Comparison of ENCODE assay signal across 23 cellular contexts in genomic region chr2:162435157-162435556, GRCh38.
"Had no signal": no experiment of that assay in that cellular context is flagged by ENCODE, and none has a peak within 500 bp of the region (broad histone marks: within the 10 kb centered on the region; RNA-seq: fewer than 3 reads in every experiment).

No MANE protein-coding gene starts in this region.

- DNase-seq: naive thymus-derived CD4-positive, alpha-beta T cell; natural killer cell; occipital lobe; ovary; psoas muscle; right cardiac atrium; stimulated activated CD4-positive, alpha-beta T cell treated with anti-CD3 and anti-CD28 coated beads, Interleukin-15, amount 100 ng/mL, for 24 hours; stimulated activated CD4-positive, alpha-beta T cell treated with anti-CD3 and anti-CD28 coated beads, Interleukin-2, amount 100 ng/mL, for 24 hours; stimulated activated CD4-positive, alpha-beta T cell treated with anti-CD3 and anti-CD28 coated beads, Interleukin-2, amount 100 ng/mL, for 48 hours; stimulated activated CD4-positive, alpha-beta T cell treated with anti-CD3 and anti-CD28 coated beads, Interleukin-4, amount 100 ng/mL, for 24 hours; stimulated activated naive B cell treated with anti-CD40 and anti-IgM and Interleukin-4, amounts not matched to agents 10 μg/mL and 1 μg/mL and 100 μg/mL, for 72 hours; stimulated activated naive CD4-positive, alpha-beta T cell treated with Interleukin-2 at 50 U/mL for 16 hours; stomach; thyroid gland; upper lobe of right lung; uterus had no signal

- H3K9me3 ChIP-seq: ovary, psoas muscle, stomach, thoracic aorta, thyroid gland, tibial nerve, upper lobe of right lung had no signal

- H3K4me3 ChIP-seq: neural progenitor cell, ovary, psoas muscle, skin epidermis, stomach, thoracic aorta, thyroid gland, tibial nerve, upper lobe of right lung, uterus had no signal

- H3K9ac ChIP-seq: neural progenitor cell, parathyroid adenoma had no signal

- H2AFZ ChIP-seq: neural progenitor cell, parathyroid adenoma had no signal

- H3K27ac ChIP-seq: neural progenitor cell, ovary, parathyroid adenoma, psoas muscle, skin epidermis, stomach, thoracic aorta, thyroid gland, tibial nerve, upper lobe of right lung, uterus had no signal

- H3K36me3 ChIP-seq: neural progenitor cell, ovary, stomach, thoracic aorta, thyroid gland, tibial nerve, upper lobe of right lung, uterus had no signal

- ATAC-seq: naive thymus-derived CD4-positive, alpha-beta T cell; natural killer cell; psoas muscle; right cardiac atrium; sciatic nerve; stimulated activated effector memory CD8-positive, alpha-beta T cell treated with anti-CD3 and anti-CD28 coated beads, Interleukin-12 subunit alpha, Interleukin-12 subunit beta, amount 100 ng/mL, for 72 hours; stimulated activated naive B cell treated with anti-CD40 and anti-IgM and Interleukin-4, amounts not matched to agents 10 μg/mL and 1 μg/mL and 100 μg/mL, for 72 hours; upper lobe of right lung had no signal

- H3K79me2 ChIP-seq: parathyroid adenoma had no signal

- H3K4me2 ChIP-seq: neural progenitor cell had no signal

- H3K27me3 ChIP-seq: neural progenitor cell, ovary, stomach, thyroid gland, tibial nerve, upper lobe of right lung, uterus had no signal

- H3K4me1 ChIP-seq: neural progenitor cell, parathyroid adenoma, psoas muscle, stomach, thyroid gland, tibial nerve, upper lobe of right lung, uterus had no signal
